Comparison of ENCODE assay signal across 22 cellular contexts in genomic region chr1:26912147-26912490, GRCh38. TPM values are rescaled to one million over a fixed set of nuclear protein-coding genes. Genes with fewer than 3 reads are reported as not detected.
DNase-seq lines count a peak whose midpoint lies in the region; ATAC-seq, FAIRE-seq and TF ChIP-seq lines count a peak whose summit lies in the region.
"Had no signal": no experiment of that assay in that cellular context is flagged by ENCODE, and none has a peak within 500 bp of the region (broad histone marks: within the 10 kb centered on the region; RNA-seq: fewer than 3 reads in every experiment).

No MANE protein-coding gene starts in this region.

- in situ Hi-C loops in K562 (cut with MboI), result no loop called here

- intact Hi-C loops in K562 (cut with micrococcal nuclease), result no loop called here
- intact Hi-C loops in spleen (cut with DNase I; ENCODE audit: low total_unique reads), result no loop called here

- no peak for TF ChIP-seq RAD21 in K562 (CRISPR knock-in tag; conservative IDR thresholded peaks at IDR 0.05 in 1 of 2, IDR thresholded peaks at IDR 0.05 in 1 of 2)

- H3K36me3 ChIP-seq in K562 (ENCODE audit: control insufficient read depth, insufficient read depth, low read length) (no peaks in the 10 kb centered on the region), duodenal mucosa (ENCODE audit: control insufficient read depth in 1 of 2, insufficient read depth in 2 of 2, low read length in 2 of 2) (peaks cover 0 to 4% of the 10 kb centered on the region in 2 donors), mucosa of stomach (ENCODE audit: control insufficient read depth, insufficient read depth, low read length) (no peaks in the 10 kb centered on the region), spleen (no peaks in the 10 kb centered on the region)

- BruUV-seq in K562 (replicated peaks; lab: Mats Ljungman, UMichigan), result no TSS peak

- no peak overlapping the region for H3K4me2 ChIP-seq in K562 (ENCODE audit: insufficient read depth, low read length)
- H3K4me2 ChIP-seq: KMS-11, PC-9 had no signal

- H3K4me3 ChIP-seq in K562 (no peak overlapping the region), duodenal mucosa (ENCODE audit: low read depth in 1 of 2, low read length in 2 of 2) (peak overlapping the region; percentile 66 to 83), mucosa of stomach (ENCODE audit: low read length) (peak overlapping the region; percentile 67), spleen (peak overlapping the region; percentile 12 to 70 (median 32))
- H3K4me3 ChIP-seq: GM12878, GM23248, PC-9 had no signal

- H3K79me2 ChIP-seq in K562 (ENCODE audit: control insufficient read depth, insufficient read depth, low read length), result no peaks in the 10 kb centered on the region

- no peaks in the 10 kb centered on the region for H3K9me1 ChIP-seq in K562 (ENCODE audit: control insufficient read depth, insufficient read depth, low read length)

- H3K9me3 ChIP-seq in K562 (replicated peaks; ENCODE audit: control insufficient read depth, insufficient read depth, low read depth, low read length) (no peaks in the 10 kb centered on the region), duodenal mucosa (ENCODE audit: control insufficient read depth in 1 of 2, low read length in 2 of 2) (no peaks in the 10 kb centered on the region), mucosa of stomach (ENCODE audit: control insufficient read depth, low read length) (no peaks in the 10 kb centered on the region), spleen (no peaks in the 10 kb centered on the region)
- H3K9me3 ChIP-seq: Caco-2 had no signal

- no peak overlapping the region for H3K27ac Mint-ChIP-seq in osteocyte (ENCODE audit: unreplicated experiment)
- H3K27ac Mint-ChIP-seq: H9, HFFc6 had no signal

- H3K27ac ChIP-seq in K562 (ENCODE audit: extremely low read depth, low read depth, low read length) (no peak overlapping the region), duodenal mucosa (ENCODE audit: low read depth, low read length) (peak overlapping the region; percentile 94), spleen (peak overlapping the region in 5 of 8 donors; percentile 69 to 88 (median 82))
- H3K27ac ChIP-seq: GM23248, KMS-11, PC-9, RWPE1 had no signal

- POLR2A ChIA-PET in K562 (lab: Yijun Ruan, JAX), result interaction anchor here (1.6 to 4.1 kb wide), 2 partner anchors 9 to 12 kb away, joined by 11 to 32 read pairs; partner anchors contain the start of genes GPATCH3 and NUDC

- no peak for TF ChIP-seq POLR2A in K562 (conservative IDR thresholded peaks at IDR 0.05)
- TF ChIP-seq POLR2A in spleen (IDR thresholded peaks at IDR 0.05), result no peak

- no peak overlapping the region for H2AFZ ChIP-seq in K562 (ENCODE audit: low read depth, low read length)
- H2AFZ ChIP-seq: GM23248, PC-9 had no signal

- CTCF ChIA-PET in K562 (lab: Yijun Ruan, JAX; ENCODE audit: low intra/inter-chr PET ratio), result no interaction called here

- ATAC-seq in K562 (no peak), HG02588 (IDR thresholded peaks at IDR 0.05; ENCODE audit: unreplicated experiment) (no peak), HG03354 (IDR thresholded peaks at IDR 0.05; ENCODE audit: poor library complexity, severe bottlenecking, unreplicated experiment) (no peak)
- ATAC-seq: GM12878 had no signal

- H3K27me3 Mint-ChIP-seq in osteocyte (ENCODE audit: unreplicated experiment), result peaks cover 3% of the 10 kb centered on the region

- TF ChIP-seq EP300 in K562 (IDR thresholded peaks at IDR 0.05; ENCODE audit: low read length), result no peak

- no peak for TF ChIP-seq CTCF in K562 (IDR thresholded peaks at IDR 0.05 in 2 of 3, conservative IDR thresholded peaks at IDR 0.05 in 1 of 3; ENCODE audit: insufficient read depth in 2 of 3, low read depth in 1 of 3, low read length in 3 of 3)
- no peak for TF ChIP-seq CTCF in spleen (IDR thresholded peaks at IDR 0.05 in 8 of 11, conservative IDR thresholded peaks at IDR 0.05 in 3 of 11)
- no peak for TF ChIP-seq CTCF in osteocyte (IDR thresholded peaks at IDR 0.05)

- no peak for DNase-seq in K562 (ENCODE audit: extremely low read depth in 1 of 4, low spot score in 3 of 4)
- no peak for DNase-seq in spleen
- no peak for DNase-seq in osteocyte (ENCODE audit: extremely low spot score, unreplicated experiment)
- DNase-seq: Caco-2; CD4-positive, CD25-positive, alpha-beta regulatory T cell; DMS79 treated with DMSO at 0.1 percent for 48 hours; GM23248; H9; HFFc6; NCI-H2029 treated with DMSO at 0.1 percent for 48 hours; NCI-H226; NCI-H748 treated with DMSO at 0.1 percent for 48 hours; PC-9 had no signal

- H3K4me1 ChIP-seq in K562 (replicated peaks in 1 of 2; ENCODE audit: control insufficient read depth in 2 of 2, insufficient read depth in 2 of 2, low read length in 2 of 2) (peaks cover 30 to 35% of the 10 kb centered on the region in 2 experiments), duodenal mucosa (ENCODE audit: control insufficient read depth in 1 of 2, insufficient read depth in 2 of 2, low read length in 2 of 2) (peaks cover 26 to 31% of the 10 kb centered on the region in 2 donors), mucosa of stomach (ENCODE audit: control insufficient read depth, insufficient read depth, low read length) (peaks cover 58% of the 10 kb centered on the region), spleen (peaks cover 0 to 11% (median 2%) of the 10 kb centered on the region in 6 donors)

- no peaks in the 10 kb centered on the region for H3K36me3 Mint-ChIP-seq in osteocyte (ENCODE audit: unreplicated experiment)
- H3K36me3 Mint-ChIP-seq: CD4-positive, CD25-positive, alpha-beta regulatory T cell had no signal

- H3K27me3 ChIP-seq in K562 (ENCODE audit: control insufficient read depth in 2 of 2, insufficient read depth in 2 of 2, low read length in 2 of 2), result no peaks in the 10 kb centered on the region
- H3K27me3 ChIP-seq in duodenal mucosa (ENCODE audit: control insufficient read depth in 1 of 2, insufficient read depth in 2 of 2, low read length in 2 of 2), result no peaks in the 10 kb centered on the region
- no peaks in the 10 kb centered on the region for H3K27me3 ChIP-seq in mucosa of stomach (ENCODE audit: control insufficient read depth, insufficient read depth, low read length)
- H3K27me3 ChIP-seq in spleen (replicated peaks in 1 of 7), result no peaks in the 10 kb centered on the region

- no peaks in the 10 kb centered on the region for H4K20me1 ChIP-seq in K562 (replicated peaks; ENCODE audit: control insufficient read depth, insufficient read depth, low read length)

- no peak overlapping the region for H3K4me3 Mint-ChIP-seq in osteocyte (ENCODE audit: unreplicated experiment)
- H3K4me3 Mint-ChIP-seq: CD4-positive, CD25-positive, alpha-beta regulatory T cell; H9; HFFc6 had no signal

- H3K4me1 Mint-ChIP-seq in osteocyte (ENCODE audit: unreplicated experiment), result no peaks in the 10 kb centered on the region
- H3K4me1 Mint-ChIP-seq: CD4-positive, CD25-positive, alpha-beta regulatory T cell; H9 had no signal

- WGBS in K562 (ENCODE audit: insufficient coverage, low coverage, missing lambda C conversion rate), result 26% methylated on average over 2 of the region's 2 CpGs
- WGBS in spleen, 5 donors, result 38 to 72% (median 64%) methylated on average over 2 of the region's 2 CpGs

- no peaks in the 10 kb centered on the region for H3K9me3 Mint-ChIP-seq in osteocyte (ENCODE audit: unreplicated experiment)
- H3K9me3 Mint-ChIP-seq: CD4-positive, CD25-positive, alpha-beta regulatory T cell; H9; HFFc6 had no signal

- FAIRE-seq in K562 (lab: Jason Lieb, UNC), result no peak
- FAIRE-seq: GM12878 had no signal

- H3K9ac ChIP-seq in K562 (ENCODE audit: insufficient read depth in 1 of 2, low read depth in 2 of 2, low read length in 2 of 2) (peak overlapping the region in 1 of 2 experiments; percentile 53; a peak in 2 of 4 replicates), duodenal mucosa (ENCODE audit: low read depth in 1 of 2, low read length in 2 of 2) (peak overlapping the region; percentile 96 to 97), mucosa of stomach (ENCODE audit: low read length) (peak overlapping the region; percentile 93)
- H3K9ac ChIP-seq: GM23248, KMS-11 had no signal

RNA-seq across cellular contexts. Expression of gene NR0B2, which starts 1.7 kb away (rescaled TPM):
- total RNA-seq in K562 (2011; cell fraction: chromatin; rRNA removed; ENCODE audit: low replicate concordance), result not detected in 2 replicates
- not detected in 2 replicates for total RNA-seq in K562 (2011; cell fraction: nucleolus; rRNA removed)
- not detected in 2 replicates for total RNA-seq in K562 (2011; cell fraction: nucleoplasm; rRNA removed)
- total RNA-seq in K562 (2014; rRNA removed) (not detected in 2 replicates), K562 (2014; rRNA removed; fragmentation: Illumina TruSeq; extraction: Trizol) (not detected in 2 replicates), K562 (2015; rRNA removed; fragmentation: Illumina TruSeq; extraction: Trizol) (not detected in 2 replicates), K562 (2021) (not detected in 2 replicates), spleen (10 to 100 TPM in 3 of 7 donors, 1 to 10 TPM in 4; 2.6 to 27.1 (median 10.0) TPM), osteocyte (not detected in 2 replicates)
- polyA plus RNA-seq in K562 (2011; rRNA removed) (not detected in 2 replicates), K562 (2014; fragmentation: Illumina TruSeq; extraction: Trizol) (not detected in 2 replicates), K562 (2014; fragmentation: Nextera tagmentation; extraction: Ambion mirVana) (not detected), K562 (2014; rRNA removed) (not detected in 2 replicates), spleen (10 to 100 TPM in 1 of 3 donors, 1 to 10 TPM in 1, under 1 TPM in 1; 0.74 to 10.7 (median 5.6) TPM)
- 0.06 TPM in 1 of 2 replicates, not detected in the other for polyA plus RNA-seq in K562 (2011; cell fraction: cytosol; rRNA removed)
- not detected in 2 replicates for polyA plus RNA-seq in K562 (2011; cell fraction: nucleus; rRNA removed)
- 0.08 TPM in 1 of 2 replicates, not detected in the other for polyA plus RNA-seq in K562 (2012)
- polyA minus RNA-seq in K562 (2011; rRNA and poly(A)+ RNA removed), result not detected in 2 replicates
- not detected in 2 replicates for polyA minus RNA-seq in K562 (2011; cell fraction: cytosol; rRNA and poly(A)+ RNA removed)
- not detected in 2 replicates for polyA minus RNA-seq in K562 (2011; cell fraction: nucleus; rRNA and poly(A)+ RNA removed)
- total RNA-seq: CD4-positive, CD25-positive, alpha-beta regulatory T cell; GM12878; GM23248; H9; HFFc6; HT1080; PC-9 had no signal
- polyA plus RNA-seq: BJ; CD4-positive, CD25-positive, alpha-beta regulatory T cell; GM12878; GM23248 had no signal

RNA-seq across cellular contexts. Expression of gene NUDC, which starts 9.4 kb away (rescaled TPM):
- 70.9 and 112 TPM in 2 replicates for total RNA-seq in K562 (2011; cell fraction: chromatin; rRNA removed; ENCODE audit: low replicate concordance)
- total RNA-seq in K562 (2011; cell fraction: nucleolus; rRNA removed), result 73.0 and 85.1 TPM in 2 replicates
- 71.2 and 76.6 TPM in 2 replicates for total RNA-seq in K562 (2011; cell fraction: nucleoplasm; rRNA removed)
- total RNA-seq in K562 (2014; rRNA removed), result 234 and 265 TPM in 2 replicates
- 83.1 and 86.9 TPM in 2 replicates for total RNA-seq in K562 (2014; rRNA removed; fragmentation: Illumina TruSeq; extraction: Trizol)
- total RNA-seq in K562 (2015; rRNA removed; fragmentation: Illumina TruSeq; extraction: Trizol), result 156 and 157 TPM in 2 replicates
- total RNA-seq in K562 (2021), result 160 and 170 TPM in 2 replicates
- polyA plus RNA-seq in K562 (2011; rRNA removed), result 42.5 and 59.7 TPM in 2 replicates
- polyA plus RNA-seq in K562 (2011; cell fraction: cytosol; rRNA removed), result 49.6 and 54.7 TPM in 2 replicates
- 56.8 and 59.7 TPM in 2 replicates for polyA plus RNA-seq in K562 (2011; cell fraction: nucleus; rRNA removed)
- polyA plus RNA-seq in K562 (2012), result 171 and 247 TPM in 2 replicates
- 202 and 219 TPM in 2 replicates for polyA plus RNA-seq in K562 (2014; fragmentation: Illumina TruSeq; extraction: Trizol)
- polyA plus RNA-seq in K562 (2014; fragmentation: Nextera tagmentation; extraction: Ambion mirVana), result 10 to 100 TPM in 1 of 2 experiments, 1 to 10 TPM in 1; 9.8 to 18.1 TPM
- polyA plus RNA-seq in K562 (2014; rRNA removed), result 126 and 149 TPM in 2 replicates
- 42.3 and 52.0 TPM in 2 replicates for polyA minus RNA-seq in K562 (2011; rRNA and poly(A)+ RNA removed)
- polyA minus RNA-seq in K562 (2011; cell fraction: cytosol; rRNA and poly(A)+ RNA removed), result 79.7 and 80.2 TPM in 2 replicates
- polyA minus RNA-seq in K562 (2011; cell fraction: nucleus; rRNA and poly(A)+ RNA removed), result 19.4 and 28.9 TPM in 2 replicates
- total RNA-seq in spleen, result 10 to 100 TPM; 35.7 to 55.7 (median 49.3) TPM
- 10 to 100 TPM; 42.5 to 62.2 (median 48.8) TPM for polyA plus RNA-seq in spleen
- 51.0 and 54.3 TPM in 2 replicates for total RNA-seq in osteocyte

RNA-seq across cellular contexts. Expression of gene GPATCH3, which starts 11.9 kb away (rescaled TPM):
- total RNA-seq in K562 (2011; cell fraction: chromatin; rRNA removed; ENCODE audit: low replicate concordance), result 15.2 and 22.9 TPM in 2 replicates
- 20.1 and 20.7 TPM in 2 replicates for total RNA-seq in K562 (2011; cell fraction: nucleolus; rRNA removed)
- total RNA-seq in K562 (2011; cell fraction: nucleoplasm; rRNA removed), result 11.5 and 12.9 TPM in 2 replicates
- total RNA-seq in K562 (2014; rRNA removed) (16.4 and 21.0 TPM in 2 replicates), K562 (2014; rRNA removed; fragmentation: Illumina TruSeq; extraction: Trizol) (8.6 and 9.9 TPM in 2 replicates), K562 (2015; rRNA removed; fragmentation: Illumina TruSeq; extraction: Trizol) (15.3 and 16.2 TPM in 2 replicates), K562 (2021) (22.5 and 23.0 TPM in 2 replicates), spleen (10 to 100 TPM; 14.3 to 20.2 (median 17.3) TPM), osteocyte (19.9 and 20.4 TPM in 2 replicates)
- polyA plus RNA-seq in K562 (2011; rRNA removed) (5.4 and 7.2 TPM in 2 replicates), K562 (2014; fragmentation: Illumina TruSeq; extraction: Trizol) (14.4 and 17.5 TPM in 2 replicates), K562 (2014; fragmentation: Nextera tagmentation; extraction: Ambion mirVana) (1 to 10 TPM; 1.6 to 4.9 TPM), K562 (2014; rRNA removed) (13.3 and 16.1 TPM in 2 replicates), spleen (10 to 100 TPM; 13.3 to 25.8 (median 19.3) TPM)
- 7.0 and 9.7 TPM in 2 replicates for polyA plus RNA-seq in K562 (2011; cell fraction: cytosol; rRNA removed)
- 10.6 and 15.3 TPM in 2 replicates for polyA plus RNA-seq in K562 (2011; cell fraction: nucleus; rRNA removed)
- 13.1 and 16.8 TPM in 2 replicates for polyA plus RNA-seq in K562 (2012)
- polyA minus RNA-seq in K562 (2011; rRNA and poly(A)+ RNA removed), result 6.1 and 6.7 TPM in 2 replicates
- polyA minus RNA-seq in K562 (2011; cell fraction: cytosol; rRNA and poly(A)+ RNA removed), result 3.6 and 6.0 TPM in 2 replicates
- 8.1 and 10.2 TPM in 2 replicates for polyA minus RNA-seq in K562 (2011; cell fraction: nucleus; rRNA and poly(A)+ RNA removed)

RNA-seq across cellular contexts. Expression of gene GPN2, which starts 22.0 kb away (rescaled TPM):
- 37.7 and 65.6 TPM in 2 replicates for total RNA-seq in K562 (2011; cell fraction: chromatin; rRNA removed; ENCODE audit: low replicate concordance)
- 41.7 and 49.9 TPM in 2 replicates for total RNA-seq in K562 (2011; cell fraction: nucleolus; rRNA removed)
- 42.3 and 47.5 TPM in 2 replicates for total RNA-seq in K562 (2011; cell fraction: nucleoplasm; rRNA removed)
- total RNA-seq in K562 (2014; rRNA removed), result 16.3 and 26.7 TPM in 2 replicates
- 19.3 and 20.4 TPM in 2 replicates for total RNA-seq in K562 (2014; rRNA removed; fragmentation: Illumina TruSeq; extraction: Trizol)
- total RNA-seq in K562 (2015; rRNA removed; fragmentation: Illumina TruSeq; extraction: Trizol), result 27.0 and 28.0 TPM in 2 replicates
- 58.8 and 59.0 TPM in 2 replicates for total RNA-seq in K562 (2021)
- 45.1 and 64.7 TPM in 2 replicates for polyA plus RNA-seq in K562 (2011; rRNA removed)
- 37.8 and 64.5 TPM in 2 replicates for polyA plus RNA-seq in K562 (2011; cell fraction: cytosol; rRNA removed)
- polyA plus RNA-seq in K562 (2011; cell fraction: nucleus; rRNA removed), result 49.3 and 52.7 TPM in 2 replicates
- 32.5 and 46.9 TPM in 2 replicates for polyA plus RNA-seq in K562 (2012)
- 23.2 and 34.0 TPM in 2 replicates for polyA plus RNA-seq in K562 (2014; fragmentation: Illumina TruSeq; extraction: Trizol)
- 10 to 100 TPM in 1 of 2 experiments, 1 to 10 TPM in 1; 9.9 to 11.4 TPM for polyA plus RNA-seq in K562 (2014; fragmentation: Nextera tagmentation; extraction: Ambion mirVana)
- polyA plus RNA-seq in K562 (2014; rRNA removed), result 17.4 and 31.8 TPM in 2 replicates
- 40.1 and 57.8 TPM in 2 replicates for polyA minus RNA-seq in K562 (2011; rRNA and poly(A)+ RNA removed)
- 52.9 and 56.0 TPM in 2 replicates for polyA minus RNA-seq in K562 (2011; cell fraction: cytosol; rRNA and poly(A)+ RNA removed)
- 15.4 and 16.0 TPM in 2 replicates for polyA minus RNA-seq in K562 (2011; cell fraction: nucleus; rRNA and poly(A)+ RNA removed)
- 10 to 100 TPM; 15.2 to 28.7 (median 21.5) TPM for total RNA-seq in spleen
- 10 to 100 TPM; 11.6 to 15.7 (median 14.2) TPM for polyA plus RNA-seq in spleen
- total RNA-seq in osteocyte, result 26.4 and 26.6 TPM in 2 replicates

RNA-seq across cellular contexts. Expression of gene KDF1, which starts 48.1 kb away (rescaled TPM):
- total RNA-seq in K562 (2011; cell fraction: chromatin; rRNA removed; ENCODE audit: low replicate concordance), result 1.2 and 3.2 TPM in 2 replicates
- total RNA-seq in K562 (2011; cell fraction: nucleolus; rRNA removed), result 2.0 and 2.1 TPM in 2 replicates
- total RNA-seq in K562 (2011; cell fraction: nucleoplasm; rRNA removed), result 1.5 and 1.8 TPM in 2 replicates
- total RNA-seq in K562 (2014; rRNA removed) (0.73 and 2.6 TPM in 2 replicates), K562 (2014; rRNA removed; fragmentation: Illumina TruSeq; extraction: Trizol) (0.62 and 0.73 TPM in 2 replicates), K562 (2015; rRNA removed; fragmentation: Illumina TruSeq; extraction: Trizol) (0.53 and 0.83 TPM in 2 replicates), K562 (2021) (1.9 and 2.4 TPM in 2 replicates), spleen (1 to 10 TPM in 4 of 7 donors, under 1 TPM in 3; 0.44 to 2.1 (median 1.1) TPM), osteocyte (not detected in 2 replicates)
- polyA plus RNA-seq in K562 (2011; rRNA removed) (1.4 and 4.8 TPM in 2 replicates), K562 (2014; fragmentation: Illumina TruSeq; extraction: Trizol) (1.3 and 1.9 TPM in 2 replicates), K562 (2014; fragmentation: Nextera tagmentation; extraction: Ambion mirVana) (under 1 TPM; 0.38 to 0.48 TPM), K562 (2014; rRNA removed) (1.0 and 1.3 TPM in 2 replicates), spleen (1 to 10 TPM in 1 of 3 donors, under 1 TPM in 2; 0.67 to 1.1 (median 0.89) TPM)
- polyA plus RNA-seq in K562 (2011; cell fraction: cytosol; rRNA removed), result 4.7 and 4.9 TPM in 2 replicates
- 3.2 and 3.7 TPM in 2 replicates for polyA plus RNA-seq in K562 (2011; cell fraction: nucleus; rRNA removed)
- 1.2 and 3.1 TPM in 2 replicates for polyA plus RNA-seq in K562 (2012)
- 2.2 and 4.5 TPM in 2 replicates for polyA minus RNA-seq in K562 (2011; rRNA and poly(A)+ RNA removed)
- 2.3 and 3.9 TPM in 2 replicates for polyA minus RNA-seq in K562 (2011; cell fraction: cytosol; rRNA and poly(A)+ RNA removed)
- 0.81 and 1.4 TPM in 2 replicates for polyA minus RNA-seq in K562 (2011; cell fraction: nucleus; rRNA and poly(A)+ RNA removed)
- total RNA-seq: GM12878, GM23248, HFFc6, HT1080 had no signal
- polyA plus RNA-seq: GM23248 had no signal
